In the genomic region with DNA sequence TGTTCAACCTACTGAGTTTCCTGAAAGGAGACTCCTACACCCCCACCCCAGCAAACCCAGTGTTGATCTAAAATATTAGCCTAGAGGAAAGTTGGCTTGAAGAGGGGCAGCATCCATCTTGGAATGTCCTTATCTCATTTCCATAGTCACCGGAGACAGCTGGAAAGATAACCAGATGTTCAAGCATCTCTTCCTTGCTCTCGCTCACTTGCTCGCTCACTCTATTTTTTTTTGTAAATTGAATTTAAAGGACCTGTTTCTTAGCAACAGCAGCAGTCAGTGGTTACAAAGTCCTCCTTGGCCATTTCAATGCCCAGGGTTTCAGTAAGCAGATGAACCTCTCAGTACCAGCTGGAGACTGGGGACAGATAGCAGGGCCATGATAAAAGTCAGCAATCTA, we compare ENCODE assay signal across 16 cellular contexts.
DNase-seq lines count a peak whose midpoint lies in the region; ATAC-seq and TF ChIP-seq lines count a peak whose summit lies in the region.
"Had no signal": no experiment of that assay in that cellular context is flagged by ENCODE, and none has a peak within 500 bp of the region (broad histone marks: within the 10 kb centered on the region; RNA-seq: fewer than 3 reads in every experiment).

No MANE protein-coding gene starts in this region.

- TF ChIP-seq CTCF in brain (conservative IDR thresholded peaks at IDR 0.05) (no peak), colonic mucosa (IDR thresholded peaks at IDR 0.05) (no peak)

- H3K27ac ChIP-seq in mesendoderm (ENCODE audit: low read depth, low read length) (no peak overlapping the region), trophoblast cell (ENCODE audit: low read depth, low read length) (no peak overlapping the region), colonic mucosa (no peak overlapping the region)
- H3K27ac ChIP-seq: 22Rv1, BLaER1, GM23248 had no signal

- H3K79me2 ChIP-seq in mesendoderm (ENCODE audit: control insufficient read depth, insufficient read depth, low read length) (no peaks in the 10 kb centered on the region), trophoblast cell (ENCODE audit: control insufficient read depth, insufficient read depth, low read length, poor library complexity) (no peaks in the 10 kb centered on the region)

- H3K27me3 Mint-ChIP-seq in brain: peaks cover 6% of the 10 kb centered on the region
- H3K27me3 Mint-ChIP-seq in activated T-cell treated with anti-CD3 and anti-CD28 coated beads, Interleukin-2, amount 50 U/mL, for 72 hours (ENCODE audit: low read depth): peaks cover 12% of the 10 kb centered on the region

- no peak overlapping the region for H2BK12ac ChIP-seq in trophoblast cell (ENCODE audit: low read length)

- H3K4me3 Mint-ChIP-seq in brain: peak overlapping the region in 1 of 5 experiments; percentile 19
- no peak overlapping the region for H3K4me3 Mint-ChIP-seq in activated T-cell treated with anti-CD3 and anti-CD28 coated beads, Interleukin-2, amount 50 U/mL, for 72 hours
- H3K4me3 Mint-ChIP-seq: CD8-positive, alpha-beta memory T cell had no signal

- H3K4ac ChIP-seq in mesendoderm (ENCODE audit: low read depth, low read length) (no peak overlapping the region), trophoblast cell (ENCODE audit: low read depth, low read length) (no peak overlapping the region)

- H3K4me2 ChIP-seq in mesendoderm (ENCODE audit: low read length) (no peak overlapping the region), trophoblast cell (ENCODE audit: low read length) (no peak overlapping the region)
- H3K4me2 ChIP-seq: BLaER1 had no signal

- H3K36me3 Mint-ChIP-seq in brain: no peaks in the 10 kb centered on the region
- no peaks in the 10 kb centered on the region for H3K36me3 Mint-ChIP-seq in activated T-cell treated with anti-CD3 and anti-CD28 coated beads, Interleukin-2, amount 50 U/mL, for 72 hours (ENCODE audit: insufficient read depth in 2 of 2)
- H3K36me3 Mint-ChIP-seq: CD8-positive, alpha-beta memory T cell had no signal

- H3K27me3 ChIP-seq in mesendoderm (ENCODE audit: insufficient read depth, low read length, poor library complexity) (no peaks in the 10 kb centered on the region), trophoblast cell (ENCODE audit: insufficient read depth, low read length) (no peaks in the 10 kb centered on the region), colonic mucosa (no peaks in the 10 kb centered on the region)
- H3K27me3 ChIP-seq: BLaER1 had no signal

- no peak overlapping the region for H3K18ac ChIP-seq in mesendoderm (ENCODE audit: low read length)
- no peak overlapping the region for H3K18ac ChIP-seq in trophoblast cell (ENCODE audit: low read length)

- peaks cover 31% of the 10 kb centered on the region for H3K4me1 Mint-ChIP-seq in brain
- H3K4me1 Mint-ChIP-seq in activated T-cell treated with anti-CD3 and anti-CD28 coated beads, Interleukin-2, amount 50 U/mL, for 72 hours (ENCODE audit: low read depth): peaks cover 5% of the 10 kb centered on the region
- H3K4me1 Mint-ChIP-seq: CD8-positive, alpha-beta memory T cell had no signal

- peaks cover 3 to 19% (median 8%) of the 10 kb centered on the region in 5 experiments for H3K9me3 Mint-ChIP-seq in brain
- no peaks in the 10 kb centered on the region for H3K9me3 Mint-ChIP-seq in activated T-cell treated with anti-CD3 and anti-CD28 coated beads, Interleukin-2, amount 50 U/mL, for 72 hours
- H3K9me3 Mint-ChIP-seq: CD8-positive, alpha-beta memory T cell had no signal

- H3K27ac Mint-ChIP-seq in brain: peak overlapping the region; percentile 8 to 94 (median 45)
- H3K27ac Mint-ChIP-seq in activated T-cell treated with anti-CD3 and anti-CD28 coated beads, Interleukin-2, amount 50 U/mL, for 72 hours: no peak overlapping the region
- H3K27ac Mint-ChIP-seq: CD8-positive, alpha-beta memory T cell had no signal

- peaks cover 5% of the 10 kb centered on the region for H3K9me3 ChIP-seq in trophoblast cell (ENCODE audit: insufficient read depth, low read depth, low read length)
- H3K9me3 ChIP-seq in colonic mucosa: no peaks in the 10 kb centered on the region
- H3K9me3 ChIP-seq: BLaER1 had no signal

- H2BK120ac ChIP-seq in mesendoderm (ENCODE audit: low read depth, low read length): no peak overlapping the region
- no peak overlapping the region for H2BK120ac ChIP-seq in trophoblast cell (ENCODE audit: insufficient read depth, low read length, poor library complexity)

- no peak overlapping the region for H2BK15ac ChIP-seq in mesendoderm (replicated peaks; ENCODE audit: low read depth)

- intact Hi-C loops in colonic mucosa (cut with DNase I): no loop called here

- H3K56ac ChIP-seq in mesendoderm (ENCODE audit: low read length): no peak overlapping the region

- no CpG with 5 or more reads among the region's 3 CpGs for WGBS in mesendoderm (ENCODE audit: extremely low coverage, insufficient coverage, low lambda C conversion rate)
- WGBS in trophoblast cell (ENCODE audit: extremely low coverage, insufficient coverage, insufficient read length): no CpG with 5 or more reads among the region's 3 CpGs

- H2BK5ac ChIP-seq in mesendoderm (ENCODE audit: low read length) (no peak overlapping the region), trophoblast cell (ENCODE audit: low read depth, low read length, poor library complexity) (no peak overlapping the region)

- H3K4me3 ChIP-seq in mesendoderm (ENCODE audit: low read length): no peak overlapping the region
- H3K4me3 ChIP-seq in trophoblast cell (ENCODE audit: low read depth, low read length): peak overlapping the region; percentile 7
- no peak overlapping the region for H3K4me3 ChIP-seq in colonic mucosa
- H3K4me3 ChIP-seq: BLaER1, GM12878, GM23248 had no signal

- H3K9ac ChIP-seq in mesendoderm (ENCODE audit: low read length): no peak overlapping the region
- H3K9ac ChIP-seq in trophoblast cell (ENCODE audit: low read length): no peak overlapping the region
- no peak overlapping the region for H3K9ac ChIP-seq in colonic mucosa (ENCODE audit: low read depth in 2 of 2, low read length in 2 of 2)
- H3K9ac ChIP-seq: BLaER1, GM23248 had no signal

- no peak overlapping the region for H4K5ac ChIP-seq in mesendoderm (ENCODE audit: low read length)

- no peak overlapping the region for H4K12ac ChIP-seq in trophoblast cell (ENCODE audit: low read depth, low read length)

- H3K79me1 ChIP-seq in mesendoderm (ENCODE audit: low read length): no peaks in the 10 kb centered on the region
- no peaks in the 10 kb centered on the region for H3K79me1 ChIP-seq in trophoblast cell (ENCODE audit: low read length)

- no peaks in the 10 kb centered on the region for H3K36me3 ChIP-seq in mesendoderm (ENCODE audit: control insufficient read depth, insufficient read depth, low read length)
- H3K36me3 ChIP-seq in trophoblast cell (ENCODE audit: control insufficient read depth in 1 of 2, insufficient read depth in 2 of 2, low read length in 2 of 2): no peaks in the 10 kb centered on the region
- no peaks in the 10 kb centered on the region for H3K36me3 ChIP-seq in colonic mucosa
- H3K36me3 ChIP-seq: BLaER1 had no signal

- H2AK5ac ChIP-seq in mesendoderm (ENCODE audit: low read length) (no peak overlapping the region), trophoblast cell (ENCODE audit: low read length) (no peak overlapping the region)

- H3K14ac ChIP-seq in trophoblast cell (ENCODE audit: low read length): no peak overlapping the region

- ATAC-seq in activated T-cell treated with anti-CD3 and anti-CD28 coated beads, Interleukin-2, amount 50 U/mL, for 72 hours (replicated peaks in 1 of 2): no peak
- ATAC-seq: GM12878, HCT116 had no signal

- DNase-seq in DMS 273 (lab: John Stamatoyannopoulos, UW; ENCODE audit: unreplicated experiment) (peak; percentile 38), DMS 273 treated with DMSO at 0.1 percent for 48 hours (lab: John Stamatoyannopoulos, UW) (no peak), mesendoderm (peak; percentile 42), trophoblast cell (no peak), colonic mucosa (no peak)
- no peak for DNase-seq in activated naive CD4-positive, alpha-beta T cell treated with anti-CD3 and anti-CD28 coated beads, Interleukin-2, amount 50 U/mL, for 16 hours
- DNase-seq in activated T-cell treated with anti-CD3 and anti-CD28 coated beads, Interleukin-2, amount 50 U/mL, for 72 hours: no peak
- DNase-seq: AML-193; CD8-positive, alpha-beta memory T cell; DMS79 had no signal

- H2AFZ ChIP-seq in trophoblast cell (ENCODE audit: insufficient read depth, low read length, poor library complexity): no peak overlapping the region
- H2AFZ ChIP-seq: GM23248 had no signal

- H3K4me1 ChIP-seq in mesendoderm (ENCODE audit: control insufficient read depth, low read depth, low read length) (no peaks in the 10 kb centered on the region), trophoblast cell (ENCODE audit: control insufficient read depth in 1 of 2, insufficient read depth in 2 of 2, low read length in 2 of 2) (peaks cover 0 to 4% of the 10 kb centered on the region in 2 experiments), colonic mucosa (no peaks in the 10 kb centered on the region)
- H3K4me1 ChIP-seq: BLaER1 had no signal

- no peak overlapping the region for H4K91ac ChIP-seq in trophoblast cell (ENCODE audit: low read depth, low read length)

- H4K8ac ChIP-seq in mesendoderm (ENCODE audit: low read depth, low read length) (no peak overlapping the region), trophoblast cell (ENCODE audit: low read depth, low read length) (no peak overlapping the region)

- H3K23ac ChIP-seq in mesendoderm (ENCODE audit: low read length) (no peak overlapping the region), trophoblast cell (ENCODE audit: low read length) (no peak overlapping the region)

Comparison
In these comparisons a context has a peak if more than half of its experiments do, and no peak if none do; other contexts are left out.
1. DNase-seq: peak in DMS 273 (single experiment) and mesendoderm (single experiment); none in DMS 273 treated with DMSO at 0.1 percent for 48 hours (single experiment), trophoblast cell (0 of 2), activated naive CD4-positive, alpha-beta T cell treated with anti-CD3 and anti-CD28 coated beads, Interleukin-2, amount 50 U/mL, for 16 hours (single experiment), activated T-cell treated with anti-CD3 and anti-CD28 coated beads, Interleukin-2, amount 50 U/mL, for 72 hours (0 of 2) and colonic mucosa (single experiment).